Comparison of ENCODE assay signal across 8 cellular contexts in genomic region chr22:42648017-42648367, GRCh38. TPM values are rescaled to one million over a fixed set of nuclear protein-coding genes. Genes with fewer than 3 reads are reported as not detected.
DNase-seq lines count a peak whose midpoint lies in the region; ATAC-seq and TF ChIP-seq lines count a peak whose summit lies in the region.

No MANE protein-coding gene starts in this region.

- peak overlapping the region; percentile 94 for H3K4me3 Mint-ChIP-seq in activated naive CD4-positive, alpha-beta T cell treated with anti-CD3 and anti-CD28 coated beads, Interleukin-2, amount 10 ng/mL, durations not matched to agents 7 days and 5 days

- H3K4me3 ChIP-seq in body of pancreas (no peak overlapping the region), lung (peak overlapping the region; percentile 86), upper lobe of left lung (peak overlapping the region; percentile 74 to 94 (median 86))

- TF ChIP-seq CTCF in body of pancreas (IDR thresholded peaks at IDR 0.05) (no peak), lung (IDR thresholded peaks at IDR 0.05; ENCODE audit: control extremely low read depth, extremely low read depth) (no peak), upper lobe of left lung (IDR thresholded peaks at IDR 0.05) (no peak)

- intact Hi-C loops in body of pancreas (cut with DNase I), result no loop called here

- peaks cover 33% of the 10 kb centered on the region for H3K4me1 Mint-ChIP-seq in activated naive CD4-positive, alpha-beta T cell treated with anti-CD3 and anti-CD28 coated beads, Interleukin-2, amount 10 ng/mL, durations not matched to agents 7 days and 5 days

- CTCF ChIA-PET in activated naive CD4-positive, alpha-beta T cell treated with anti-CD3 and anti-CD28 coated beads, Interleukin-2, amount 10 ng/mL, durations not matched to agents 7 days and 5 days (lab: Charles Lee), result no interaction called here

- no peak for DNase-seq in activated naive CD4-positive, alpha-beta T cell treated with anti-CD3 and anti-CD28 coated beads, Interleukin-2, amount 10 ng/mL, durations not matched to agents 7 days and 5 days
- DNase-seq in activated naive CD4-positive, alpha-beta T cell treated with Interleukin-2 at 50 U/mL for 16 hours, result no peak
- no peak for DNase-seq in body of pancreas
- no peak for DNase-seq in lung (ENCODE audit: low spot score)
- DNase-seq in upper lobe of left lung, result no peak
- no peak for DNase-seq in activated CD4-positive, CD25-positive, alpha-beta regulatory T cell treated with anti-CD3 and anti-CD28 coated beads, Interleukin-2, amount 50 U/mL, for 72 hours
- no peak for DNase-seq in NOMO-1 treated with DMSO at 0.1 percent for 48 hours (lab: John Stamatoyannopoulos, UW; ENCODE audit: unreplicated experiment)

- H3K9me3 Mint-ChIP-seq in activated naive CD4-positive, alpha-beta T cell treated with anti-CD3 and anti-CD28 coated beads, Interleukin-2, amount 10 ng/mL, durations not matched to agents 7 days and 5 days, result no peaks in the 10 kb centered on the region

- H3K27ac ChIP-seq in body of pancreas, result peak overlapping the region; percentile 90 to 96 (median 94)
- peak overlapping the region; percentile 64 to 96 for H3K27ac ChIP-seq in lung (ENCODE audit: low read depth in 1 of 2, low read length in 1 of 2)
- peak overlapping the region; percentile 87 to 95 (median 93) for H3K27ac ChIP-seq in upper lobe of left lung

- no peak for TF ChIP-seq EP300 in upper lobe of left lung (IDR thresholded peaks at IDR 0.05)

- H3K36me3 ChIP-seq in body of pancreas (replicated peaks in 1 of 2; ENCODE audit: insufficient read depth in 1 of 2, low read depth in 2 of 2), result no peaks in the 10 kb centered on the region
- H3K36me3 ChIP-seq in lung (ENCODE audit: control insufficient read depth in 2 of 2, insufficient read depth in 2 of 2, low read length in 2 of 2), result no peaks in the 10 kb centered on the region
- H3K36me3 ChIP-seq in upper lobe of left lung, result no peaks in the 10 kb centered on the region

- peak overlapping the region; percentile 94 for H3K27ac Mint-ChIP-seq in activated naive CD4-positive, alpha-beta T cell treated with anti-CD3 and anti-CD28 coated beads, Interleukin-2, amount 10 ng/mL, durations not matched to agents 7 days and 5 days

- no peak for ATAC-seq in body of pancreas
- ATAC-seq in lung (ENCODE audit: insufficient read depth, low FRiP score), result no peak
- ATAC-seq in upper lobe of left lung (ENCODE audit: low FRiP score in 2 of 2), result no peak
- no peak for ATAC-seq in HG02623 (IDR thresholded peaks at IDR 0.05; ENCODE audit: unreplicated experiment)

- H3K36me3 Mint-ChIP-seq in activated naive CD4-positive, alpha-beta T cell treated with anti-CD3 and anti-CD28 coated beads, Interleukin-2, amount 10 ng/mL, durations not matched to agents 7 days and 5 days, result no peaks in the 10 kb centered on the region

- no peak for TF ChIP-seq POLR2A in body of pancreas (IDR thresholded peaks at IDR 0.05)
- no peak for TF ChIP-seq POLR2A in upper lobe of left lung (IDR thresholded peaks at IDR 0.05)

- peaks cover 14% of the 10 kb centered on the region for H3K27me3 Mint-ChIP-seq in activated naive CD4-positive, alpha-beta T cell treated with anti-CD3 and anti-CD28 coated beads, Interleukin-2, amount 10 ng/mL, durations not matched to agents 7 days and 5 days

- 23 to 41% methylated on average over 2 to 4 of the region's 4 CpGs for WGBS in body of pancreas, 2 donors
- WGBS in lung, 2 donors, result 62 to 85% methylated on average over 4 of the region's 4 CpGs
- WGBS in upper lobe of left lung, 2 donors, result 72 to 79% methylated on average over 4 of the region's 4 CpGs

- H3K27me3 ChIP-seq in body of pancreas, result no peaks in the 10 kb centered on the region
- H3K27me3 ChIP-seq in lung (ENCODE audit: control insufficient read depth, insufficient read depth), result no peaks in the 10 kb centered on the region
- H3K27me3 ChIP-seq in upper lobe of left lung, result no peaks in the 10 kb centered on the region

- H3K9me3 ChIP-seq in body of pancreas, result no peaks in the 10 kb centered on the region
- no peaks in the 10 kb centered on the region for H3K9me3 ChIP-seq in lung (ENCODE audit: control insufficient read depth in 2 of 2, insufficient read depth in 1 of 2, low read length in 1 of 2)
- H3K9me3 ChIP-seq in upper lobe of left lung, result no peaks in the 10 kb centered on the region

- H3K4me1 ChIP-seq in body of pancreas (peaks cover 63% of the 10 kb centered on the region), lung (ENCODE audit: control insufficient read depth in 2 of 2, insufficient read depth in 2 of 2, low read length in 2 of 2) (peaks cover 24 to 53% of the 10 kb centered on the region in 2 donors), upper lobe of left lung (peaks cover 58 to 63% (median 61%) of the 10 kb centered on the region in 4 donors)

RNA-seq across cellular contexts. Expression of gene CYB5R3, which starts 1.2 kb away (rescaled TPM):
- total RNA-seq in body of pancreas (10 to 100 TPM; 41.8 to 50.8 TPM), lung (100 to 1,000 TPM in 1 of 2 donors, 10 to 100 TPM in 1; 90.2 to 265 TPM), upper lobe of left lung (100 to 1,000 TPM in 5 of 6 donors, 10 to 100 TPM in 1; 79.6 to 265 (median 220) TPM)
- 100 to 1,000 TPM; 122 to 190 TPM for polyA plus RNA-seq in lung

RNA-seq across cellular contexts. Expression of gene ATP5MGL, which starts 7.6 kb away (rescaled TPM):
- not detected for total RNA-seq in body of pancreas
- 1 to 10 TPM in 1 of 2 donors, under 1 TPM in 1; 0.82 to 1.1 TPM for total RNA-seq in lung
- polyA plus RNA-seq in lung, result under 1 TPM in 1 of 2 donors, not detected in 1; 0.16 TPM
- total RNA-seq in upper lobe of left lung, result 1 to 10 TPM in 1 of 6 donors, under 1 TPM in 2, not detected in 3; 0.44 to 1.2 (median 0.78) TPM

RNA-seq across cellular contexts. Expression of gene POLDIP3, which starts 33.3 kb away (rescaled TPM):
- total RNA-seq in body of pancreas, result 10 to 100 TPM; 23.1 to 30.6 TPM
- total RNA-seq in lung, result 10 to 100 TPM; 41.1 to 62.1 TPM
- 10 to 100 TPM; 20.5 to 44.3 TPM for polyA plus RNA-seq in lung
- total RNA-seq in upper lobe of left lung, result 10 to 100 TPM; 38.0 to 74.5 (median 55.6) TPM

Comparison
In these comparisons a context has a peak if more than half of its experiments do, and no peak if none do; other contexts are left out.
1. H3K4me3 ChIP-seq: peak in lung (single experiment) and upper lobe of left lung (4 of 4); none in body of pancreas (0 of 2).
2. Peak in every context shown above with its lines, with median percentiles within 50 percentile points of each other: H3K27ac ChIP-seq.